In the genomic region with DNA sequence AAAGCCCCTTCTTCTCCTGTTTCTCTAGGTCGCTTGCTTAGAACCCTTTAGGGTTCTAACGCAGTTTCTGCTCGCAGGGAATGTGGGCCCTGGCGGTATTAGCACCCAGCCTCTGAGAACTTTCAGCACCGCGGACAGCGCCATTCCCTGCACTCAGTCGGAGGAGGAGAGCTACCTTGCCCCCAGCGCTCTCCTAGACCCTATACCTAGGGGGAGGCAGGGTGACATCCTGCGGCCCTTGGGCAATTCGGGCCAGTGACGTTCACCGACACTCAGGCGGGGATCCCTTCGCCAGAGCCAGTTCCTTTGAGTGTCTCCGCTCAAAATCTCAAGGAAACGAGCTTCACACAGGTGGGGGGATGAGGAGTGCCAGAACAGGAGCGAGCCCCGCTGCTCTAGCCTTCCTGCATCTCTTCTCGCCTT, we compare ENCODE assay signal across 1 cellular context.
TF ChIP-seq lines count a peak whose summit lies in the region.

No MANE protein-coding gene starts in this region.

TF ChIP-seq in HepG2, 621 proteins besides CTCF, POLR2A, EP300 and RAD21 (continued from another document and continues in another):
- TF ChIP-seq, protein P1, sequence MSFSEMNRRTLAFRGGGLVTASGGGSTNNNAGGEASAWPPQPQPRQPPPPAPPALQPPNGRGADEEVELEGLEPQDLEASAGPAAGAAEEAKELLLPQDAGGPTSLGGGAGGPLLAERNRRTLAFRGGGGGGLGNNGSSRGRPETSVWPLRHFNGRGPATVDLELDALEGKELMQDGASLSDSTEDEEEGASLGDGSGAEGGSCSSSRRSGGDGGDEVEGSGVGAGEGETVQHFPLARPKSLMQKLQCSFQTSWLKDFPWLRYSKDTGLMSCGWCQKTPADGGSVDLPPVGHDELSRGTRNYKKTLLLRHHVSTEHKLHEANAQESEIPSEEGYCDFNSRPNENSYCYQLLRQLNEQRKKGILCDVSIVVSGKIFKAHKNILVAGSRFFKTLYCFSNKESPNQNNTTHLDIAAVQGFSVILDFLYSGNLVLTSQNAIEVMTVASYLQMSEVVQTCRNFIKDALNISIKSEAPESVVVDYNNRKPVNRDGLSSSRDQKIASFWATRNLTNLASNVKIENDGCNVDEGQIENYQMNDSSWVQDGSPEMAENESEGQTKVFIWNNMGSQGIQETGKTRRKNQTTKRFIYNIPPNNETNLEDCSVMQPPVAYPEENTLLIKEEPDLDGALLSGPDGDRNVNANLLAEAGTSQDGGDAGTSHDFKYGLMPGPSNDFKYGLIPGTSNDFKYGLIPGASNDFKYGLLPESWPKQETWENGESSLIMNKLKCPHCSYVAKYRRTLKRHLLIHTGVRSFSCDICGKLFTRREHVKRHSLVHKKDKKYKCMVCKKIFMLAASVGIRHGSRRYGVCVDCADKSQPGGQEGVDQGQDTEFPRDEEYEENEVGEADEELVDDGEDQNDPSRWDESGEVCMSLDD (CRISPR knock-in tag; IDR thresholded peaks at IDR 0.05; ENCODE audit: borderline replicate concordance): no peak
- TF ChIP-seq, protein P2, sequence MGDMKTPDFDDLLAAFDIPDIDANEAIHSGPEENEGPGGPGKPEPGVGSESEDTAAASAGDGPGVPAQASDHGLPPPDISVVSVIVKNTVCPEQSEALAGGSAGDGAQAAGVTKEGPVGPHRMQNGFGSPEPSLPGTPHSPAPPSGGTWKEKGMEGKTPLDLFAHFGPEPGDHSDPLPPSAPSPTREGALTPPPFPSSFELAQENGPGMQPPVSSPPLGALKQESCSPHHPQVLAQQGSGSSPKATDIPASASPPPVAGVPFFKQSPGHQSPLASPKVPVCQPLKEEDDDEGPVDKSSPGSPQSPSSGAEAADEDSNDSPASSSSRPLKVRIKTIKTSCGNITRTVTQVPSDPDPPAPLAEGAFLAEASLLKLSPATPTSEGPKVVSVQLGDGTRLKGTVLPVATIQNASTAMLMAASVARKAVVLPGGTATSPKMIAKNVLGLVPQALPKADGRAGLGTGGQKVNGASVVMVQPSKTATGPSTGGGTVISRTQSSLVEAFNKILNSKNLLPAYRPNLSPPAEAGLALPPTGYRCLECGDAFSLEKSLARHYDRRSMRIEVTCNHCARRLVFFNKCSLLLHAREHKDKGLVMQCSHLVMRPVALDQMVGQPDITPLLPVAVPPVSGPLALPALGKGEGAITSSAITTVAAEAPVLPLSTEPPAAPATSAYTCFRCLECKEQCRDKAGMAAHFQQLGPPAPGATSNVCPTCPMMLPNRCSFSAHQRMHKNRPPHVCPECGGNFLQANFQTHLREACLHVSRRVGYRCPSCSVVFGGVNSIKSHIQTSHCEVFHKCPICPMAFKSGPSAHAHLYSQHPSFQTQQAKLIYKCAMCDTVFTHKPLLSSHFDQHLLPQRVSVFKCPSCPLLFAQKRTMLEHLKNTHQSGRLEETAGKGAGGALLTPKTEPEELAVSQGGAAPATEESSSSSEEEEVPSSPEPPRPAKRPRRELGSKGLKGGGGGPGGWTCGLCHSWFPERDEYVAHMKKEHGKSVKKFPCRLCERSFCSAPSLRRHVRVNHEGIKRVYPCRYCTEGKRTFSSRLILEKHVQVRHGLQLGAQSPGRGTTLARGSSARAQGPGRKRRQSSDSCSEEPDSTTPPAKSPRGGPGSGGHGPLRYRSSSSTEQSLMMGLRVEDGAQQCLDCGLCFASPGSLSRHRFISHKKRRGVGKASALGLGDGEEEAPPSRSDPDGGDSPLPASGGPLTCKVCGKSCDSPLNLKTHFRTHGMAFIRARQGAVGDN (CRISPR knock-in tag; IDR thresholded peaks at IDR 0.05): 0 out of 2 replicates have a peak, but pooled peaks have one; percentile 18
- TF ChIP-seq KLF12 (CRISPR knock-in tag; IDR thresholded peaks at IDR 0.05; ENCODE audit: borderline replicate concordance) (peak; percentile 47; the same call in 1 of the 2 replicates), ZNF367 (CRISPR knock-in tag; IDR thresholded peaks at IDR 0.05; ENCODE audit: borderline replicate concordance) (no peak), ZSCAN20 (CRISPR knock-in tag; IDR thresholded peaks at IDR 0.05; ENCODE audit: borderline replicate concordance) (no peak; the same call in 1 of the 2 replicates), ZMYM4 (CRISPR knock-in tag; IDR thresholded peaks at IDR 0.05) (0 out of 2 replicates have a peak, but pooled peaks have one; percentile 14), MED1 (CRISPR knock-in tag; IDR thresholded peaks at IDR 0.05) (no peak), KLF16 (CRISPR knock-in tag; IDR thresholded peaks at IDR 0.05) (peak in 1 of 2 experiments; percentile 90; a peak in 2 of 4 replicates), ZSCAN31 (CRISPR knock-in tag; IDR thresholded peaks at IDR 0.05; ENCODE audit: low read depth) (0 out of 2 replicates have a peak, but pooled peaks have one; percentile 53), FOSL2 (CRISPR knock-in tag; IDR thresholded peaks at IDR 0.05) (peak; percentile 43; the same call in 1 of the 2 replicates), SOX5 (CRISPR knock-in tag; IDR thresholded peaks at IDR 0.05; ENCODE audit: borderline replicate concordance) (0 out of 2 replicates have a peak, but pooled peaks have one; percentile 20), ZNF160 (CRISPR knock-in tag; IDR thresholded peaks at IDR 0.05) (peak; percentile 49; the same call in 1 of the 2 replicates), ZNF335 (CRISPR knock-in tag; IDR thresholded peaks at IDR 0.05) (peak; percentile 59; the same call in 1 of the 2 replicates), ZNF550 (CRISPR knock-in tag; IDR thresholded peaks at IDR 0.05; ENCODE audit: borderline replicate concordance) (no peak), ONECUT2 (CRISPR knock-in tag; IDR thresholded peaks at IDR 0.05) (0 out of 2 replicates have a peak, but pooled peaks have one; percentile 48), FOXA1 (IDR thresholded peaks at IDR 0.05) (no peak), FOXA1 (CRISPR knock-in tag; IDR thresholded peaks at IDR 0.05) (no peak), TGIF2 (CRISPR knock-in tag; IDR thresholded peaks at IDR 0.05) (peak; percentile 52; the same call in 1 of the 2 replicates), ZNF44 (CRISPR knock-in tag; IDR thresholded peaks at IDR 0.05) (no peak), ZNF317 (CRISPR knock-in tag; IDR thresholded peaks at IDR 0.05) (peak; percentile 46; the same call in 1 of the 2 replicates), ZNF124 (CRISPR knock-in tag; IDR thresholded peaks at IDR 0.05) (0 out of 2 replicates have a peak, but pooled peaks have one; percentile 52), NAIF1 (CRISPR knock-in tag; IDR thresholded peaks at IDR 0.05; ENCODE audit: borderline replicate concordance) (peak; percentile 30; the same call in 1 of the 2 replicates), KDM5B (CRISPR knock-in tag; IDR thresholded peaks at IDR 0.05; ENCODE audit: borderline replicate concordance) (peak; percentile 42; the same call in 1 of the 2 replicates), MBNL3 (CRISPR knock-in tag; conservative IDR thresholded peaks at IDR 0.05) (no peak), EHMT2 (IDR thresholded peaks at IDR 0.05; ENCODE audit: borderline replicate concordance, low read depth, low read length) (peak; percentile 93), CBX5 (CRISPR knock-in tag; IDR thresholded peaks at IDR 0.05; ENCODE audit: borderline replicate concordance) (0 out of 2 replicates have a peak, but pooled peaks have one; percentile 40), SRY (CRISPR knock-in tag; IDR thresholded peaks at IDR 0.05) (peak; percentile 83; the same call in 1 of the 2 replicates)
- TF ChIP-seq, protein P3, sequence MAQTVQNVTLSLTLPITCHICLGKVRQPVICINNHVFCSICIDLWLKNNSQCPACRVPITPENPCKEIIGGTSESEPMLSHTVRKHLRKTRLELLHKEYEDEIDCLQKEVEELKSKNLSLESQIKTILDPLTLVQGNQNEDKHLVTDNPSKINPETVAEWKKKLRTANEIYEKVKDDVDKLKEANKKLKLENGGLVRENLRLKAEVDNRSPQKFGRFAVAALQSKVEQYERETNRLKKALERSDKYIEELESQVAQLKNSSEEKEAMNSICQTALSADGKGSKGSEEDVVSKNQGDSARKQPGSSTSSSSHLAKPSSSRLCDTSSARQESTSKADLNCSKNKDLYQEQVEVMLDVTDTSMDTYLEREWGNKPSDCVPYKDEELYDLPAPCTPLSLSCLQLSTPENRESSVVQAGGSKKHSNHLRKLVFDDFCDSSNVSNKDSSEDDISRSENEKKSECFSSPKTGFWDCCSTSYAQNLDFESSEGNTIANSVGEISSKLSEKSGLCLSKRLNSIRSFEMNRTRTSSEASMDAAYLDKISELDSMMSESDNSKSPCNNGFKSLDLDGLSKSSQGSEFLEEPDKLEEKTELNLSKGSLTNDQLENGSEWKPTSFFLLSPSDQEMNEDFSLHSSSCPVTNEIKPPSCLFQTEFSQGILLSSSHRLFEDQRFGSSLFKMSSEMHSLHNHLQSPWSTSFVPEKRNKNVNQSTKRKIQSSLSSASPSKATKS (CRISPR knock-in tag; IDR thresholded peaks at IDR 0.05): no peak
- TF ChIP-seq, protein P4, sequence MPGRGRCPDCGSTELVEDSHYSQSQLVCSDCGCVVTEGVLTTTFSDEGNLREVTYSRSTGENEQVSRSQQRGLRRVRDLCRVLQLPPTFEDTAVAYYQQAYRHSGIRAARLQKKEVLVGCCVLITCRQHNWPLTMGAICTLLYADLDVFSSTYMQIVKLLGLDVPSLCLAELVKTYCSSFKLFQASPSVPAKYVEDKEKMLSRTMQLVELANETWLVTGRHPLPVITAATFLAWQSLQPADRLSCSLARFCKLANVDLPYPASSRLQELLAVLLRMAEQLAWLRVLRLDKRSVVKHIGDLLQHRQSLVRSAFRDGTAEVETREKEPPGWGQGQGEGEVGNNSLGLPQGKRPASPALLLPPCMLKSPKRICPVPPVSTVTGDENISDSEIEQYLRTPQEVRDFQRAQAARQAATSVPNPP (CRISPR knock-in tag; IDR thresholded peaks at IDR 0.05): no peak
- TF ChIP-seq, protein P5, sequence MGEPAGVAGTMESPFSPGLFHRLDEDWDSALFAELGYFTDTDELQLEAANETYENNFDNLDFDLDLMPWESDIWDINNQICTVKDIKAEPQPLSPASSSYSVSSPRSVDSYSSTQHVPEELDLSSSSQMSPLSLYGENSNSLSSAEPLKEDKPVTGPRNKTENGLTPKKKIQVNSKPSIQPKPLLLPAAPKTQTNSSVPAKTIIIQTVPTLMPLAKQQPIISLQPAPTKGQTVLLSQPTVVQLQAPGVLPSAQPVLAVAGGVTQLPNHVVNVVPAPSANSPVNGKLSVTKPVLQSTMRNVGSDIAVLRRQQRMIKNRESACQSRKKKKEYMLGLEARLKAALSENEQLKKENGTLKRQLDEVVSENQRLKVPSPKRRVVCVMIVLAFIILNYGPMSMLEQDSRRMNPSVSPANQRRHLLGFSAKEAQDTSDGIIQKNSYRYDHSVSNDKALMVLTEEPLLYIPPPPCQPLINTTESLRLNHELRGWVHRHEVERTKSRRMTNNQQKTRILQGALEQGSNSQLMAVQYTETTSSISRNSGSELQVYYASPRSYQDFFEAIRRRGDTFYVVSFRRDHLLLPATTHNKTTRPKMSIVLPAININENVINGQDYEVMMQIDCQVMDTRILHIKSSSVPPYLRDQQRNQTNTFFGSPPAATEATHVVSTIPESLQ (CRISPR knock-in tag; conservative IDR thresholded peaks at IDR 0.05): peak; percentile 94
- TF ChIP-seq, protein P6, sequence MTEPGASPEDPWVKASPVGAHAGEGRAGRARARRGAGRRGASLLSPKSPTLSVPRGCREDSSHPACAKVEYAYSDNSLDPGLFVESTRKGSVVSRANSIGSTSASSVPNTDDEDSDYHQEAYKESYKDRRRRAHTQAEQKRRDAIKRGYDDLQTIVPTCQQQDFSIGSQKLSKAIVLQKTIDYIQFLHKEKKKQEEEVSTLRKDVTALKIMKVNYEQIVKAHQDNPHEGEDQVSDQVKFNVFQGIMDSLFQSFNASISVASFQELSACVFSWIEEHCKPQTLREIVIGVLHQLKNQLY (CRISPR knock-in tag; IDR thresholded peaks at IDR 0.05): 0 out of 2 replicates have a peak, but pooled peaks have one; percentile 21
- TF ChIP-seq, protein P7, sequence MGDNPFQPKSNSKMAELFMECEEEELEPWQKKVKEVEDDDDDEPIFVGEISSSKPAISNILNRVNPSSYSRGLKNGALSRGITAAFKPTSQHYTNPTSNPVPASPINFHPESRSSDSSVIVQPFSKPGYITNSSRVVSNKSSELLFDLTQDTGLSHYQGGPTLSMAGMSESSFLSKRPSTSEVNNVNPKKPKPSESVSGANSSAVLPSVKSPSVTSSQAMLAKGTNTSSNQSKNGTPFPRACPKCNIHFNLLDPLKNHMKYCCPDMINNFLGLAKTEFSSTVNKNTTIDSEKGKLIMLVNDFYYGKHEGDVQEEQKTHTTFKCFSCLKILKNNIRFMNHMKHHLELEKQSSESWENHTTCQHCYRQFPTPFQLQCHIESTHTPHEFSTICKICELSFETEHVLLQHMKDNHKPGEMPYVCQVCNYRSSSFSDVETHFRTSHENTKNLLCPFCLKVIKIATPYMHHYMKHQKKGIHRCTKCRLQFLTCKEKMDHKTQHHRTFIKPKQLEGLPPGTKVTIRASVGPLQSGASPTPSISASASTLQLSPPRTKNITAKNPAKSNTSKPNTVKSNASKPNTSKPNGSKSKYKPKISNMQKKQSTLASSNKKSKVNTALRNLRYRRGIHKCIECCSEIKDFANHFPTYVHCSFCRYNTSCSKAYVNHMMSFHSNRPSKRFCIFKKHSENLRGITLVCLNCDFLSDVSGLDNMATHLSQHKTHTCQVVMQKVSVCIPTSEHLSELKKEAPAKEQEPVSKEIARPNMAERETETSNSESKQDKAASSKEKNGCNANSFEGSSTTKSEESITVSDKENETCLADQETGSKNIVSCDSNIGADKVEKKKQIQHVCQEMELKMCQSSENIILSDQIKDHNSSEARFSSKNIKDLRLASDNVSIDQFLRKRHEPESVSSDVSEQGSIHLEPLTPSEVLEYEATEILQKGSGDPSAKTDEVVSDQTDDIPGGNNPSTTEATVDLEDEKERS (CRISPR knock-in tag; IDR thresholded peaks at IDR 0.05): no peak
